Comparison of ENCODE assay signal across 24 cellular contexts in the genomic region with DNA sequence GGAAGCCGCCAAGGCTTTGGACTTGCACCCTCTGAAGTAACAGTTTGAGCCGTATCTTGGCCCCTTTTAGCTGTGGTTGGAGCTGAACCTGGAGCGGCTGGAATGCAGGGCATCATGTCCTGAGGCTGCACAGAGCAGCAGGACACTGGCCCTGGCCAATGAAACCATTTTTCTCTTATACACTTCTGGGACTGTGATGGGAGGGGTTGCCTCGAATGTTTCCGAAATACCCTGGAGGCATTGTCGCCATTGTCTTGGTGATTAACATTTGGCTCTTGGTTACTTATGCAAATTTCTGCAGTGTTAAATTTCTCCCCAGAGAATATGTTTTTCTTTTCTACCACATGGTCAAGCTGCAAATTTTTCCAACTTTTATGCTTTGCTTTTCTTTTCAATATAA.
"Had no signal": no experiment of that assay in that cellular context is flagged by ENCODE, and none has a peak within 500 bp of the region (broad histone marks: within the 10 kb centered on the region; RNA-seq: fewer than 3 reads in every experiment).

No MANE protein-coding gene starts in this region.

- H3K4me3 ChIP-seq: coronary artery, dorsolateral prefrontal cortex had no signal

- H3K27ac ChIP-seq: brain microvascular endothelial cell, coronary artery, dorsolateral prefrontal cortex had no signal

- H3K27me3 ChIP-seq: brain microvascular endothelial cell had no signal

- H3K36me3 ChIP-seq: brain microvascular endothelial cell had no signal

- DNase-seq: activated CD4-positive, alpha-beta memory T cell treated with anti-CD3 and anti-CD28 coated beads for 36 hours; activated CD4-positive, alpha-beta T cell treated with anti-CD3 and anti-CD28 coated beads for 36 hours; activated CD4-positive, alpha-beta T cell treated with anti-CD3 and anti-CD28 coated beads, Interleukin-2, amount 10 ng/mL, durations not matched to agents 24 days and 14 days; activated CD4-positive, CD25-positive, alpha-beta regulatory T cell; activated CD4-positive, CD25-positive, alpha-beta regulatory T cell treated with anti-CD3 and anti-CD28 coated beads, Interleukin-2, amount 50 U/mL, for 72 hours; activated CD8-positive, alpha-beta memory T cell treated with anti-CD3 and anti-CD28 coated beads, Interleukin-2, amount 10 ng/mL, durations not matched to agents 7 days and 5 days; activated CD8-positive, alpha-beta memory T cell treated with anti-CD3 and anti-CD28 coated beads, Interleukin-2, amount 50 U/mL, for 4 hours; activated CD8-positive, alpha-beta T cell treated with anti-CD3 and anti-CD28 coated beads, Interleukin-2, amount 10 ng/mL, durations not matched to agents 7 days and 5 days; activated gamma-delta T cell; activated naive CD4-positive, alpha-beta T cell; activated naive CD4-positive, alpha-beta T cell treated with anti-CD3 and anti-CD28 coated beads, Interleukin-2, amount 10 ng/mL, durations not matched to agents 7 days and 5 days; activated T-cell treated with anti-CD3 and anti-CD28 coated beads, Interleukin-2, amount 50 U/mL, for 1 hour; activated T-cell treated with anti-CD3 and anti-CD28 coated beads, Interleukin-2, amount 50 U/mL, for 48 hours; amniotic stem cell; anterior cingulate cortex; brain microvascular endothelial cell; dorsolateral prefrontal cortex; effector memory CD4-positive, alpha-beta T cell; endodermal cell; foreskin fibroblast; head of caudate nucleus; T-helper 2 cell had no signal

- ATAC-seq: activated CD4-positive, alpha-beta T cell treated with anti-CD3 and anti-CD28 coated beads for 36 hours; activated CD8-positive, alpha-beta memory T cell treated with anti-CD3 and anti-CD28 coated beads, Interleukin-2, amount 10 ng/mL, durations not matched to agents 7 days and 5 days; activated CD8-positive, alpha-beta T cell treated with anti-CD3 and anti-CD28 coated beads, Interleukin-2, amount 10 ng/mL, durations not matched to agents 7 days and 5 days; esophagus mucosa had no signal
